ENCODE assay signal across 18 cellular contexts in genomic region chr6:141151710-141152417, GRCh38.
"Had no signal": no experiment of that assay in that cellular context is flagged by ENCODE, and none has a peak within 500 bp of the region (broad histone marks: within the 10 kb centered on the region; RNA-seq: fewer than 3 reads in every experiment).

No MANE protein-coding gene starts in this region.

- DNase-seq: activated CD4-positive, CD25-positive, alpha-beta regulatory T cell treated with anti-CD3 and anti-CD28 coated beads, Interleukin-2, amount 50 U/mL, for 72 hours; caudate nucleus; foreskin keratinocyte; hippocampal formation; kidney; left lung; mammary epithelial cell; nephron progenitor cell; stimulated activated CD4-positive, alpha-beta T cell treated with anti-CD3 and anti-CD28 coated beads, Interleukin-2, amount 100 ng/mL, for 24 hours; stimulated activated naive CD4-positive, alpha-beta T cell treated with Interleukin-2 at 50 U/mL for 16 hours; substantia nigra; T-helper 1 cell; transverse colon; uterus had no signal

- H3K36me3 ChIP-seq: left lung, prostate gland, right atrium auricular region, transverse colon, uterus had no signal

- H3K27me3 ChIP-seq: foreskin keratinocyte, left lung, right atrium auricular region, transverse colon, uterus had no signal

- H3K36me3 Mint-ChIP-seq: brain had no signal

- H3K27ac Mint-ChIP-seq: brain, nephron progenitor cell had no signal

- H3K9me3 ChIP-seq: prostate gland, right atrium auricular region, transverse colon, uterus had no signal

- H3K4me3 ChIP-seq: left lung, prostate gland, right atrium auricular region, transverse colon, uterus had no signal

- H3K27me3 Mint-ChIP-seq: brain had no signal

- H3K27ac ChIP-seq: epithelial cell of prostate, foreskin keratinocyte, left lung, prostate gland, right atrium auricular region, transverse colon, uterus had no signal

- FAIRE-seq: kidney had no signal

- ATAC-seq: foreskin keratinocyte, left lung had no signal

- H3K4me1 ChIP-seq: foreskin keratinocyte, left lung, prostate gland, transverse colon, uterus had no signal

- H3K4me3 Mint-ChIP-seq: brain, nephron progenitor cell had no signal
